In genomic region chr5:78903936-78904335, GRCh38 we compare ENCODE assay signal across 29 cellular contexts.
DNase-seq lines count a peak whose midpoint lies in the region; ATAC-seq, FAIRE-seq and TF ChIP-seq lines count a peak whose summit lies in the region.
"Had no signal": no experiment of that assay in that cellular context is flagged by ENCODE, and none has a peak within 500 bp of the region (broad histone marks: within the 10 kb centered on the region; RNA-seq: fewer than 3 reads in every experiment).

No MANE protein-coding gene starts in this region.

- no peak overlapping the region for H3K4me2 ChIP-seq in astrocyte (ENCODE audit: low read length)

- no peaks in the 10 kb centered on the region for H3K27me3 ChIP-seq in astrocyte (ENCODE audit: insufficient read depth, low read length)
- H3K27me3 ChIP-seq: ascending aorta, dorsolateral prefrontal cortex, heart left ventricle, left lung, MG63, neutrophil, sigmoid colon had no signal

- no peak for TF ChIP-seq CTCF in astrocyte (IDR thresholded peaks at IDR 0.05; ENCODE audit: insufficient read depth, low read depth, low read length)
- no peak for TF ChIP-seq CTCF in fibroblast of pulmonary artery (IDR thresholded peaks at IDR 0.05; ENCODE audit: low read length, missing control alignments)

- H3K9me3 Mint-ChIP-seq in astrocyte (ENCODE audit: unreplicated experiment) = peaks cover 4% of the 10 kb centered on the region
- peaks cover 9% of the 10 kb centered on the region in 2 donors for H3K9me3 Mint-ChIP-seq in activated naive CD4-positive, alpha-beta T cell treated with anti-CD3 and anti-CD28 coated beads, Interleukin-2, amount 50 U/mL, for 72 hours

- H2AFZ ChIP-seq in astrocyte (ENCODE audit: low read depth, low read length) = no peak overlapping the region

- H3K4me3 Mint-ChIP-seq in astrocyte (ENCODE audit: unreplicated experiment) = no peak overlapping the region
- H3K4me3 Mint-ChIP-seq: activated CD8-positive, alpha-beta T cell treated with anti-CD3 and anti-CD28 coated beads for 36 hours; activated naive CD8-positive, alpha-beta T cell treated with anti-CD3 and anti-CD28 coated beads for 36 hours; activated T-helper 17 cell treated with anti-CD3 and anti-CD28 coated beads, Interleukin-2, amount 50 U/mL, for 72 hours; stimulated activated naive B cell treated with anti-CD40 and anti-IgM and Interleukin-4, amounts not matched to agents 10 μg/mL and 1 μg/mL and 100 μg/mL, for 72 hours; T-helper 1 cell treated with Interleukin-12 subunit alpha and Interleukin-12 subunit beta and Interleukin-4 antibody, amounts not matched to agents 30 μg/mL and 1 μg/mL, for 36 hours had no signal

- H3K36me3 Mint-ChIP-seq in astrocyte (ENCODE audit: low read depth, unreplicated experiment) = peaks cover 2% of the 10 kb centered on the region
- peaks cover 12 to 18% of the 10 kb centered on the region in 2 donors for H3K36me3 Mint-ChIP-seq in activated naive CD4-positive, alpha-beta T cell treated with anti-CD3 and anti-CD28 coated beads, Interleukin-2, amount 50 U/mL, for 72 hours

- H4K20me1 ChIP-seq in astrocyte (ENCODE audit: insufficient read depth, low read length) = no peaks in the 10 kb centered on the region

- H3K27me3 Mint-ChIP-seq in astrocyte (ENCODE audit: low read depth, unreplicated experiment) = no peaks in the 10 kb centered on the region
- H3K27me3 Mint-ChIP-seq: activated CD8-positive, alpha-beta T cell treated with anti-CD3 and anti-CD28 coated beads for 36 hours; activated naive CD8-positive, alpha-beta T cell treated with anti-CD3 and anti-CD28 coated beads for 36 hours; activated T-helper 17 cell treated with anti-CD3 and anti-CD28 coated beads, Interleukin-2, amount 50 U/mL, for 72 hours; progenitor cell of endocrine pancreas; stimulated activated naive B cell treated with anti-CD40 and anti-IgM and Interleukin-4, amounts not matched to agents 10 μg/mL and 1 μg/mL and 100 μg/mL, for 72 hours had no signal

- H3K4me1 Mint-ChIP-seq in astrocyte (ENCODE audit: low read depth, unreplicated experiment) = peaks cover 56% of the 10 kb centered on the region
- H3K4me1 Mint-ChIP-seq: activated T-helper 17 cell treated with anti-CD3 and anti-CD28 coated beads, Interleukin-2, amount 50 U/mL, for 72 hours had no signal

- H3K9me3 ChIP-seq in astrocyte (ENCODE audit: insufficient read depth, low read depth, low read length) = no peaks in the 10 kb centered on the region
- H3K9me3 ChIP-seq: Caco-2, MG63, neutrophil, sigmoid colon had no signal

- FAIRE-seq in astrocyte (lab: Jason Lieb, UNC) = no peak

- H3K27ac Mint-ChIP-seq in astrocyte (ENCODE audit: unreplicated experiment) = no peak overlapping the region
- no peak overlapping the region for H3K27ac Mint-ChIP-seq in activated naive CD4-positive, alpha-beta T cell treated with anti-CD3 and anti-CD28 coated beads, Interleukin-2, amount 50 U/mL, for 72 hours
- H3K27ac Mint-ChIP-seq: activated CD8-positive, alpha-beta T cell treated with anti-CD3 and anti-CD28 coated beads for 36 hours; activated naive CD8-positive, alpha-beta T cell treated with anti-CD3 and anti-CD28 coated beads for 36 hours; activated T-helper 17 cell treated with anti-CD3 and anti-CD28 coated beads, Interleukin-2, amount 50 U/mL, for 72 hours; stimulated activated naive B cell treated with anti-CD40 and anti-IgM and Interleukin-4, amounts not matched to agents 10 μg/mL and 1 μg/mL and 100 μg/mL, for 72 hours; T-helper 1 cell treated with Interleukin-12 subunit alpha and Interleukin-12 subunit beta and Interleukin-4 antibody, amounts not matched to agents 30 μg/mL and 1 μg/mL, for 36 hours had no signal

- DNase-seq in HT1080 (ENCODE audit: low read depth) (peak; percentile 7), astrocyte (ENCODE audit: low read depth) (peak; percentile 63), fibroblast of pulmonary artery (ENCODE audit: low read depth) (peak; percentile 35), renal cortical epithelial cell (ENCODE audit: low read depth) (peak; percentile 36), T1000 (lab: John Stamatoyannopoulos, UW) (no peak)
- DNase-seq in activated naive CD4-positive, alpha-beta T cell treated with anti-CD3 and anti-CD28 coated beads, Interleukin-2, amount 50 U/mL, for 72 hours (ENCODE audit: low spot score in 2 of 2) = no peak
- DNase-seq: activated CD4-positive, alpha-beta T cell treated with anti-CD3 and anti-CD28 coated beads for 1 hour; activated CD8-positive, alpha-beta T cell treated with anti-CD3 and anti-CD28 coated beads for 36 hours; activated naive CD8-positive, alpha-beta T cell treated with anti-CD3 and anti-CD28 coated beads for 36 hours; Caco-2; central memory CD4-positive, alpha-beta T cell; DMS79; dorsolateral prefrontal cortex; heart left ventricle; left lung; MG63; NCI-H1417 treated with DMSO at 0.1 percent for 48 hours; NCI-H2081 treated with DMSO at 0.1 percent for 48 hours; NCI-H226; sigmoid colon; stimulated activated naive B cell treated with anti-CD40 and anti-IgM and Interleukin-4, amounts not matched to agents 10 μg/mL and 1 μg/mL and 100 μg/mL, for 72 hours had no signal

- H3K79me2 ChIP-seq in astrocyte (ENCODE audit: insufficient read depth, low read length) = no peaks in the 10 kb centered on the region

- H3K27ac ChIP-seq in astrocyte (ENCODE audit: low read depth, low read length) = no peak overlapping the region
- H3K27ac ChIP-seq: ascending aorta, C4-2B, dorsolateral prefrontal cortex, heart left ventricle, left lung, neutrophil, RWPE1, sigmoid colon had no signal

- H3K9ac ChIP-seq in astrocyte (ENCODE audit: low read length) = no peak overlapping the region

- H3K36me3 ChIP-seq in astrocyte (ENCODE audit: insufficient read depth, low read length) = no peaks in the 10 kb centered on the region
- H3K36me3 ChIP-seq: ascending aorta, heart left ventricle, MG63, neutrophil, sigmoid colon had no signal

- H3K4me3 ChIP-seq in astrocyte (ENCODE audit: insufficient read depth, low read depth, low read length) = no peak overlapping the region
- no peak overlapping the region for H3K4me3 ChIP-seq in fibroblast of pulmonary artery (replicated peaks; ENCODE audit: low read depth, low read length)
- H3K4me3 ChIP-seq: ascending aorta, dorsolateral prefrontal cortex, heart left ventricle, left lung, MG63, sigmoid colon had no signal

- no peak for ATAC-seq in GM19395 (IDR thresholded peaks at IDR 0.05; ENCODE audit: unreplicated experiment)
- no peak for ATAC-seq in activated naive CD4-positive, alpha-beta T cell treated with anti-CD3 and anti-CD28 coated beads, Interleukin-2, amount 50 U/mL, for 72 hours
- ATAC-seq: activated CD8-positive, alpha-beta T cell treated with anti-CD3 and anti-CD28 coated beads for 36 hours; activated T-helper 17 cell treated with anti-CD3 and anti-CD28 coated beads, Interleukin-2, amount 50 U/mL, for 72 hours; heart left ventricle; left lung; stimulated activated naive B cell treated with anti-CD40 and anti-IgM and Interleukin-4, amounts not matched to agents 10 μg/mL and 1 μg/mL and 100 μg/mL, for 72 hours had no signal

- H3K4me1 ChIP-seq in astrocyte (ENCODE audit: insufficient read depth, low read length) = peaks cover 26% of the 10 kb centered on the region

Comparison
In these comparisons a context has a peak if more than half of its experiments do, and no peak if none do; other contexts are left out.
1. DNase-seq: peak in HT1080 (single experiment), astrocyte (single experiment), fibroblast of pulmonary artery (single experiment) and renal cortical epithelial cell (single experiment); none in activated naive CD4-positive, alpha-beta T cell treated with anti-CD3 and anti-CD28 coated beads, Interleukin-2, amount 50 U/mL, for 72 hours (0 of 2) and T1000 (single experiment).